ENCODE assay signal across 12 cellular contexts in genomic region chr18:9615973-9616559, GRCh38. TPM values are rescaled to one million over a fixed set of nuclear protein-coding genes. Genes with fewer than 3 reads are reported as not detected.
DNase-seq lines count a peak whose midpoint lies in the region; ATAC-seq and TF ChIP-seq lines count a peak whose summit lies in the region.
"Had no signal": no experiment of that assay in that cellular context is flagged by ENCODE, and none has a peak within 500 bp of the region (broad histone marks: within the 10 kb centered on the region; RNA-seq: fewer than 3 reads in every experiment).

No MANE protein-coding gene starts in this region.

- POLR2A ChIA-PET in Caco-2 (lab: Charles Lee), result interaction anchor here (1.1 kb wide), 1 partner anchor 57 kb away, joined by 9 read pairs; no protein-coding TSS in a partner anchor
- POLR2A ChIA-PET in PC-3 (lab: Charles Lee; ENCODE audit: unreplicated experiment), result interaction anchor here (0.5 to 1.0 kb wide), 3 partner anchors 16 to 69 kb away, joined by 3 to 6 read pairs (median 3); no protein-coding TSS in a partner anchor

- H3K4me1 Mint-ChIP-seq in Caco-2 (ENCODE audit: low read depth, unreplicated experiment), result peaks cover 17% of the 10 kb centered on the region

- no peaks in the 10 kb centered on the region for H3K9me2 ChIP-seq in PC-3 (replicated peaks; ENCODE audit: low read length)

- H3K36me3 ChIP-seq in Caco-2 (ENCODE audit: control insufficient read depth, insufficient read depth, low read length) (peaks cover 2% of the 10 kb centered on the region; the same call in 1 of the 2 replicates), PC-3 (ENCODE audit: low read depth, low read length) (peaks cover 8% of the 10 kb centered on the region), parathyroid adenoma (ENCODE audit: control insufficient read depth, insufficient read depth, low read length) (no peaks in the 10 kb centered on the region)

- H3K79me2 ChIP-seq in PC-3 (ENCODE audit: low read length) (peaks cover 40% of the 10 kb centered on the region), parathyroid adenoma (peaks cover 12% of the 10 kb centered on the region)

- no peak for TF ChIP-seq CTCF in Caco-2 (IDR thresholded peaks at IDR 0.05; ENCODE audit: insufficient read depth in 1 of 2, low read depth in 1 of 2, low read length in 1 of 2, severe bottlenecking in 1 of 2, unreplicated experiment in 1 of 2)
- TF ChIP-seq CTCF in PC-3 (conservative IDR thresholded peaks at IDR 0.05; ENCODE audit: low read depth, low read length), result no peak
- TF ChIP-seq CTCF in parathyroid adenoma (IDR thresholded peaks at IDR 0.05), result peak; percentile 7

- H3K4me1 ChIP-seq in Caco-2 (peaks cover 15% of the 10 kb centered on the region), PC-3 (ENCODE audit: insufficient read depth, low read length) (peaks cover 58% of the 10 kb centered on the region), parathyroid adenoma (peaks cover 19% of the 10 kb centered on the region)

- H3K9me3 ChIP-seq in Caco-2 (no peaks in the 10 kb centered on the region), PC-3 (ENCODE audit: low read length) (no peaks in the 10 kb centered on the region), parathyroid adenoma (ENCODE audit: control insufficient read depth, low read length) (no peaks in the 10 kb centered on the region)
- H3K9me3 ChIP-seq: spleen had no signal

- no peaks in the 10 kb centered on the region for H3K27me3 Mint-ChIP-seq in Caco-2 (ENCODE audit: insufficient read depth, unreplicated experiment)
- H3K27me3 Mint-ChIP-seq: stimulated activated naive CD8-positive, alpha-beta T cell treated with anti-CD3 and anti-CD28 coated beads, Interleukin-15, Interleukin-2, amounts not matched to agents 100 ng/mL and 50 ng/mL, for 24 hours had no signal

- H4K20me1 ChIP-seq in PC-3 (ENCODE audit: low read length), result peaks cover 8% of the 10 kb centered on the region

- no TSS peak for BruUV-seq in Caco-2 (replicated peaks; lab: Mats Ljungman, UMichigan)
- BruUV-seq in PC-3 (replicated peaks; lab: Mats Ljungman, UMichigan), result no TSS peak

- peak overlapping the region; percentile 96 for H3K27ac Mint-ChIP-seq in Caco-2 (ENCODE audit: unreplicated experiment)

- intact Hi-C loops in Caco-2 (cut with micrococcal nuclease; ENCODE audit: unreplicated experiment), result no loop called here
- intact Hi-C loops in PC-3 (cut with micrococcal nuclease), result loop anchor here (2.0 to 10.0 kb wide), 2 partner anchors 15 to 299 kb away; partner anchors contain the start of gene VAPA

- H3K27me3 ChIP-seq in Caco-2 (replicated peaks; ENCODE audit: control insufficient read depth, insufficient read depth, low read length), result no peaks in the 10 kb centered on the region
- no peaks in the 10 kb centered on the region for H3K27me3 ChIP-seq in PC-3 (ENCODE audit: low read length)
- no peaks in the 10 kb centered on the region for H3K27me3 ChIP-seq in parathyroid adenoma (ENCODE audit: control insufficient read depth, insufficient read depth, low read length)
- H3K27me3 ChIP-seq: spleen had no signal

- peaks cover 15% of the 10 kb centered on the region for H3F3A ChIP-seq in PC-3 (ENCODE audit: low read length, unreplicated experiment)

- H3K36me3 Mint-ChIP-seq in Caco-2 (ENCODE audit: insufficient read depth, unreplicated experiment), result peaks cover 10% of the 10 kb centered on the region

- H3K9ac ChIP-seq in PC-3 (ENCODE audit: low read length) (peak overlapping the region; percentile 94), parathyroid adenoma (no peak overlapping the region)

- H3K9me3 Mint-ChIP-seq in Caco-2 (ENCODE audit: unreplicated experiment), result no peaks in the 10 kb centered on the region
- H3K9me3 Mint-ChIP-seq: stimulated activated naive CD8-positive, alpha-beta T cell treated with anti-CD3 and anti-CD28 coated beads, Interleukin-15, Interleukin-2, amounts not matched to agents 100 ng/mL and 50 ng/mL, for 24 hours had no signal

- H2AFZ ChIP-seq in PC-3 (ENCODE audit: low read length), result no peak overlapping the region
- H2AFZ ChIP-seq in parathyroid adenoma, result no peak overlapping the region

- H3K4me2 ChIP-seq in PC-3 (ENCODE audit: low read length) (peak overlapping the region; percentile 87), parathyroid adenoma (ENCODE audit: low read length) (no peak overlapping the region)

- H3K27ac ChIP-seq in PC-3 (ENCODE audit: low read length) (peak overlapping the region; percentile 93), epithelial cell of prostate (peak overlapping the region; percentile 100), parathyroid adenoma (no peak overlapping the region)

- ATAC-seq in PC-3 (no peak), HG03521 (IDR thresholded peaks at IDR 0.05; ENCODE audit: unreplicated experiment) (no peak), GM21515 (IDR thresholded peaks at IDR 0.05; ENCODE audit: unreplicated experiment) (no peak)

- H3K4me3 Mint-ChIP-seq in Caco-2 (ENCODE audit: unreplicated experiment), result peak overlapping the region; percentile 99

- H3K4me3 ChIP-seq in Caco-2 (ENCODE audit: low read depth, low read length), result no peak overlapping the region
- H3K4me3 ChIP-seq in PC-3 (ENCODE audit: low read length), result peak overlapping the region; percentile 67; the same call in 1 of the 2 replicates
- no peak overlapping the region for H3K4me3 ChIP-seq in parathyroid adenoma (ENCODE audit: low read depth, low read length)

- no peak for DNase-seq in Caco-2
- DNase-seq in PC-3, result peak; percentile 54
- no peak for DNase-seq in epithelial cell of prostate (ENCODE audit: low read depth, low spot score)
- DNase-seq in activated naive CD4-positive, alpha-beta T cell treated with Interleukin-2 at 50 U/mL for 16 hours, result no peak
- no peak for DNase-seq in CD1c-positive myeloid dendritic cell (ENCODE audit: extremely low spot score)
- DNase-seq: effector CD4-positive, alpha-beta T cell; GDM1; spleen had no signal

- CTCF ChIA-PET in Caco-2 (lab: Charles Lee), result interaction anchor here (1.0 to 1.1 kb wide), 2 partner anchors 40 to 57 kb away, joined by 3 read pairs; no protein-coding TSS in a partner anchor
- CTCF ChIA-PET in PC-3 (lab: Charles Lee), result no interaction called here

RNA-seq across cellular contexts. Expression of gene PPP4R1, which starts 1.7 kb away (rescaled TPM):
- total RNA-seq in Caco-2 (2022), result 91.4 and 96.6 TPM in 2 replicates
- 154 and 185 TPM in 2 replicates for total RNA-seq in PC-3 (2014; rRNA removed)
